In genomic region chr21:44858291-44858690, GRCh38 we compare ENCODE assay signal across 26 cellular contexts. TPM values are rescaled to one million over a fixed set of nuclear protein-coding genes. Genes with fewer than 3 reads are reported as not detected.
DNase-seq lines count a peak whose midpoint lies in the region; ATAC-seq and TF ChIP-seq lines count a peak whose summit lies in the region.
"Had no signal": no experiment of that assay in that cellular context is flagged by ENCODE, and none has a peak within 500 bp of the region (broad histone marks: within the 10 kb centered on the region; RNA-seq: fewer than 3 reads in every experiment).

No MANE protein-coding gene starts in this region.

- H3K27me3 ChIP-seq in right atrium auricular region (no peaks in the 10 kb centered on the region), neutrophil (no peaks in the 10 kb centered on the region), H7 (ENCODE audit: control insufficient read depth, insufficient read depth, low read length) (no peaks in the 10 kb centered on the region)
- H3K27me3 ChIP-seq: esophagus muscularis mucosa, foreskin keratinocyte, ovary had no signal

- H3K4me3 ChIP-seq in right atrium auricular region = no peak overlapping the region
- no peak overlapping the region for H3K4me3 ChIP-seq in neutrophil (ENCODE audit: low read depth in 1 of 2, low read length in 1 of 2)
- no peak overlapping the region for H3K4me3 ChIP-seq in H7 (ENCODE audit: insufficient read depth, low read depth, low read length)
- H3K4me3 ChIP-seq: esophagus muscularis mucosa, GM23248, ovary had no signal

- H3K27ac Mint-ChIP-seq in activated T-cell treated with anti-CD3 and anti-CD28 coated beads, Interleukin-2, amount 50 U/mL, for 24 hours = peak overlapping the region; percentile 31
- H3K27ac Mint-ChIP-seq in endothelial cell (ENCODE audit: unreplicated experiment) = no peak overlapping the region
- H3K27ac Mint-ChIP-seq: activated CD8-positive, alpha-beta memory T cell treated with anti-CD3 and anti-CD28 coated beads, Interleukin-2, amount 10 ng/mL, durations not matched to agents 7 days and 5 days; natural killer cell treated with Interleukin-12 subunit alpha and Interleukin-12 subunit beta and Interleukin-15 and Interleukin-18, amount 100 ng/mL, for 72 hours; T-helper 2 cell treated with Interferon-gamma antibody and Interleukin-4, amounts not matched to agents 5 μg/mL and 100 μg/mL, for 36 hours had no signal

- peaks cover 44% of the 10 kb centered on the region for H3K4me1 Mint-ChIP-seq in activated T-cell treated with anti-CD3 and anti-CD28 coated beads, Interleukin-2, amount 50 U/mL, for 24 hours (ENCODE audit: low read depth)
- peaks cover 37% of the 10 kb centered on the region for H3K4me1 Mint-ChIP-seq in activated T-cell treated with anti-CD3 and anti-CD28 coated beads, Interleukin-2, amount 50 U/mL, for 4 hours (ENCODE audit: low read depth)
- no peaks in the 10 kb centered on the region for H3K4me1 Mint-ChIP-seq in endothelial cell (ENCODE audit: unreplicated experiment)

- ATAC-seq in activated T-cell treated with anti-CD3 and anti-CD28 coated beads, Interleukin-2, amount 50 U/mL, for 4 hours = no peak
- ATAC-seq: activated CD8-positive, alpha-beta memory T cell treated with anti-CD3 and anti-CD28 coated beads, Interleukin-2, amount 10 ng/mL, durations not matched to agents 7 days and 5 days; foreskin keratinocyte; left colon; natural killer cell treated with Interleukin-12 subunit alpha and Interleukin-12 subunit beta and Interleukin-15 and Interleukin-18, amount 100 ng/mL, for 72 hours had no signal

- no peak for DNase-seq in activated T-cell treated with anti-CD3 and anti-CD28 coated beads, Interleukin-2, amount 50 U/mL, for 24 hours
- no peak for DNase-seq in activated T-cell treated with anti-CD3 and anti-CD28 coated beads, Interleukin-2, amount 50 U/mL, for 4 hours
- no peak for DNase-seq in right atrium auricular region (ENCODE audit: low spot score)
- no peak for DNase-seq in endothelial cell (ENCODE audit: low spot score)
- no peak for DNase-seq in activated naive CD4-positive, alpha-beta T cell treated with Interleukin-2 at 50 U/mL for 16 hours
- no peak for DNase-seq in D341Med (ENCODE audit: low spot score)
- DNase-seq in H7 = no peak
- DNase-seq: activated CD4-positive, alpha-beta T cell treated with anti-CD3 and anti-CD28 coated beads, Interleukin-2, amount 50 U/mL, for 1 hour; activated CD8-positive, alpha-beta memory T cell treated with anti-CD3 and anti-CD28 coated beads, Interleukin-2, amount 10 ng/mL, durations not matched to agents 7 days and 5 days; activated naive CD4-positive, alpha-beta T cell treated with anti-CD3 and anti-CD28 coated beads, Interleukin-2, amount 50 U/mL, for 16 hours; amygdala; CD8-positive, alpha-beta memory T cell; effector memory CD4-positive, alpha-beta T cell; foreskin keratinocyte; GM23248; Kasumi-1; left colon; midbrain; SHP77; stimulated activated CD4-positive, alpha-beta T cell treated with anti-CD3 and anti-CD28 coated beads, Interleukin-2, amount 100 ng/mL, for 48 hours had no signal

- no peak for TF ChIP-seq CTCF in right atrium auricular region (IDR thresholded peaks at IDR 0.05)
- TF ChIP-seq CTCF in neutrophil (IDR thresholded peaks at IDR 0.05) = no peak
- TF ChIP-seq CTCF in endothelial cell (IDR thresholded peaks at IDR 0.05; ENCODE audit: unreplicated experiment) = no peak

- H3K9me3 ChIP-seq in right atrium auricular region (no peaks in the 10 kb centered on the region), neutrophil (no peaks in the 10 kb centered on the region)
- H3K9me3 ChIP-seq: esophagus muscularis mucosa, ovary had no signal

- H3K4me1 ChIP-seq in right atrium auricular region (peaks cover 0 to 50% of the 10 kb centered on the region in 2 donors), neutrophil (ENCODE audit: control insufficient read depth in 1 of 2, insufficient read depth in 1 of 2, low read depth in 1 of 2, low read length in 1 of 2) (peaks cover 17 to 19% of the 10 kb centered on the region in 2 experiments)

- no peak overlapping the region for H3K4me3 Mint-ChIP-seq in activated T-cell treated with anti-CD3 and anti-CD28 coated beads, Interleukin-2, amount 50 U/mL, for 24 hours
- no peak overlapping the region for H3K4me3 Mint-ChIP-seq in activated T-cell treated with anti-CD3 and anti-CD28 coated beads, Interleukin-2, amount 50 U/mL, for 4 hours
- H3K4me3 Mint-ChIP-seq in endothelial cell (ENCODE audit: unreplicated experiment) = no peak overlapping the region
- H3K4me3 Mint-ChIP-seq: activated CD8-positive, alpha-beta memory T cell treated with anti-CD3 and anti-CD28 coated beads, Interleukin-2, amount 10 ng/mL, durations not matched to agents 7 days and 5 days; CD8-positive, alpha-beta memory T cell; natural killer cell treated with Interleukin-12 subunit alpha and Interleukin-12 subunit beta and Interleukin-15 and Interleukin-18, amount 100 ng/mL, for 72 hours; T-helper 2 cell treated with Interferon-gamma antibody and Interleukin-4, amounts not matched to agents 5 μg/mL and 100 μg/mL, for 36 hours had no signal

- peak overlapping the region; percentile 28 to 76 for H3K27ac ChIP-seq in right atrium auricular region
- peak overlapping the region; percentile 20 for H3K27ac ChIP-seq in neutrophil
- H3K27ac ChIP-seq: 22Rv1, esophagus muscularis mucosa, foreskin keratinocyte, GM23248, ovary had no signal

- H3K9me3 Mint-ChIP-seq in activated T-cell treated with anti-CD3 and anti-CD28 coated beads, Interleukin-2, amount 50 U/mL, for 24 hours = no peaks in the 10 kb centered on the region
- H3K9me3 Mint-ChIP-seq in activated T-cell treated with anti-CD3 and anti-CD28 coated beads, Interleukin-2, amount 50 U/mL, for 4 hours = no peaks in the 10 kb centered on the region
- H3K9me3 Mint-ChIP-seq in endothelial cell (ENCODE audit: unreplicated experiment) = no peaks in the 10 kb centered on the region
- H3K9me3 Mint-ChIP-seq: CD8-positive, alpha-beta memory T cell; natural killer cell treated with Interleukin-12 subunit alpha and Interleukin-12 subunit beta and Interleukin-15 and Interleukin-18, amount 100 ng/mL, for 72 hours; T-helper 2 cell treated with Interferon-gamma antibody and Interleukin-4, amounts not matched to agents 5 μg/mL and 100 μg/mL, for 36 hours had no signal

- H3K36me3 Mint-ChIP-seq in activated T-cell treated with anti-CD3 and anti-CD28 coated beads, Interleukin-2, amount 50 U/mL, for 24 hours (ENCODE audit: low read depth) = peaks cover 83% of the 10 kb centered on the region
- peaks cover 44% of the 10 kb centered on the region for H3K36me3 Mint-ChIP-seq in activated T-cell treated with anti-CD3 and anti-CD28 coated beads, Interleukin-2, amount 50 U/mL, for 4 hours (ENCODE audit: insufficient read depth)
- H3K36me3 Mint-ChIP-seq in endothelial cell (ENCODE audit: low read depth, unreplicated experiment) = peaks cover 54% of the 10 kb centered on the region
- H3K36me3 Mint-ChIP-seq: natural killer cell treated with Interleukin-12 subunit alpha and Interleukin-12 subunit beta and Interleukin-15 and Interleukin-18, amount 100 ng/mL, for 72 hours had no signal

- peaks cover 68% of the 10 kb centered on the region for H3K36me3 ChIP-seq in right atrium auricular region
- H3K36me3 ChIP-seq in neutrophil = peaks cover 98% of the 10 kb centered on the region
- peaks cover 25% of the 10 kb centered on the region for H3K36me3 ChIP-seq in H7 (replicated peaks; ENCODE audit: control insufficient read depth, insufficient read depth, low read length)
- H3K36me3 ChIP-seq: ovary had no signal

- no peaks in the 10 kb centered on the region for H3K27me3 Mint-ChIP-seq in activated T-cell treated with anti-CD3 and anti-CD28 coated beads, Interleukin-2, amount 50 U/mL, for 24 hours
- no peaks in the 10 kb centered on the region for H3K27me3 Mint-ChIP-seq in activated T-cell treated with anti-CD3 and anti-CD28 coated beads, Interleukin-2, amount 50 U/mL, for 4 hours (ENCODE audit: low read depth)
- H3K27me3 Mint-ChIP-seq in endothelial cell (ENCODE audit: unreplicated experiment) = peaks cover 3% of the 10 kb centered on the region
- H3K27me3 Mint-ChIP-seq: activated CD8-positive, alpha-beta memory T cell treated with anti-CD3 and anti-CD28 coated beads, Interleukin-2, amount 10 ng/mL, durations not matched to agents 7 days and 5 days; CD8-positive, alpha-beta memory T cell; natural killer cell treated with Interleukin-12 subunit alpha and Interleukin-12 subunit beta and Interleukin-15 and Interleukin-18, amount 100 ng/mL, for 72 hours had no signal

RNA-seq across cellular contexts. Expression of gene PTTG1IP, which starts 15.2 kb away (rescaled TPM):
- 10 to 100 TPM; 33.8 to 37.6 (median 34.6) TPM for total RNA-seq in activated T-cell treated with anti-CD3 and anti-CD28 coated beads, Interleukin-2, amount 50 U/mL, for 4 hours
- total RNA-seq in right atrium auricular region (100 to 1,000 TPM; 284 to 303 TPM), endothelial cell (ENCODE audit: unreplicated experiment) (223 TPM)
- total RNA-seq in H7 (2014; rRNA removed; shearing (Covaris generic)) = 117 and 134 TPM in 2 replicates

RNA-seq across cellular contexts. Expression of gene SUMO3, which starts 40.4 kb away (rescaled TPM):
- 100 to 1,000 TPM in 1 of 3 donors, 10 to 100 TPM in 2; 87.0 to 107 (median 93.4) TPM for total RNA-seq in activated T-cell treated with anti-CD3 and anti-CD28 coated beads, Interleukin-2, amount 50 U/mL, for 4 hours
- total RNA-seq in right atrium auricular region (10 to 100 TPM; 59.7 to 74.1 TPM), endothelial cell (ENCODE audit: unreplicated experiment) (69.0 TPM)
- 80.8 and 91.1 TPM in 2 replicates for total RNA-seq in H7 (2014; rRNA removed; shearing (Covaris generic))

RNA-seq across cellular contexts. Expression of gene UBE2G2, which starts 56.7 kb away (rescaled TPM):
- 100 to 1,000 TPM; 138 to 144 (median 140) TPM for total RNA-seq in activated T-cell treated with anti-CD3 and anti-CD28 coated beads, Interleukin-2, amount 50 U/mL, for 4 hours
- total RNA-seq in right atrium auricular region (10 to 100 TPM; 47.5 to 52.5 TPM), endothelial cell (ENCODE audit: unreplicated experiment) (49.6 TPM)
- total RNA-seq in H7 (2014; rRNA removed; shearing (Covaris generic)) = 66.4 and 76.8 TPM in 2 replicates
